ENCODE assay signal across 8 cellular contexts in genomic region chr19:4067396-4068057, GRCh38. TPM values are rescaled to one million over a fixed set of nuclear protein-coding genes. Genes with fewer than 3 reads are reported as not detected.
DNase-seq lines count a peak whose midpoint lies in the region; ATAC-seq and TF ChIP-seq lines count a peak whose summit lies in the region.

No MANE protein-coding gene starts in this region.

- H3K4me1 ChIP-seq in prostate gland (replicated peaks) = peaks cover 19% of the 10 kb centered on the region

- 1% methylated on average over 47 of the region's 58 CpGs for WGBS in prostate gland

- TF ChIP-seq CTCF in prostate gland (IDR thresholded peaks at IDR 0.05) = no peak

- intact Hi-C loops in activated CD4-positive, alpha-beta memory T cell treated with anti-CD3 and anti-CD28 coated beads for 36 hours (cut with micrococcal nuclease) = loop anchor here (2.0 to 10.0 kb wide), 5 partner anchors 37 to 493 kb away; partner anchors contain the start of genes APBA3, CHAF1A, HMG20B and MRPL54
- intact Hi-C loops in prostate gland (cut with DNase I) (no loop called here), posterior vena cava (cut with DNase I) (no loop called here)

- CTCF ChIA-PET in activated CD4-positive, alpha-beta memory T cell treated with anti-CD3 and anti-CD28 coated beads for 36 hours (lab: Charles Lee) = no interaction called here

- H3K27me3 Mint-ChIP-seq in activated CD4-positive, alpha-beta memory T cell treated with anti-CD3 and anti-CD28 coated beads for 36 hours = no peaks in the 10 kb centered on the region

- no peaks in the 10 kb centered on the region for H3K27me3 ChIP-seq in prostate gland (replicated peaks; ENCODE audit: insufficient read depth)

- no peaks in the 10 kb centered on the region for H3K36me3 ChIP-seq in prostate gland

- H3K4me3 Mint-ChIP-seq in activated CD4-positive, alpha-beta memory T cell treated with anti-CD3 and anti-CD28 coated beads for 36 hours = peak overlapping the region; percentile 71

- H3K36me3 Mint-ChIP-seq in activated CD4-positive, alpha-beta memory T cell treated with anti-CD3 and anti-CD28 coated beads for 36 hours = peaks cover 5% of the 10 kb centered on the region

- peaks cover 31% of the 10 kb centered on the region for H3K4me1 Mint-ChIP-seq in activated CD4-positive, alpha-beta memory T cell treated with anti-CD3 and anti-CD28 coated beads for 36 hours (ENCODE audit: low read depth)

- no peaks in the 10 kb centered on the region for H3K9me3 ChIP-seq in prostate gland

- H3K4me3 ChIP-seq in prostate gland = peak overlapping the region; percentile 99 to 100

- no peak for ATAC-seq in HG03045 (IDR thresholded peaks at IDR 0.05; ENCODE audit: unreplicated experiment)

- DNase-seq in activated T-cell treated with anti-CD3 and anti-CD28 coated beads for 1 hour (ENCODE audit: low read depth) = peak; percentile 45
- DNase-seq in activated T-cell treated with anti-CD3 and anti-CD28 coated beads for 4 hours = no peak
- no peak for DNase-seq in activated CD4-positive, alpha-beta memory T cell treated with anti-CD3 and anti-CD28 coated beads for 36 hours
- peak; percentile 40 for DNase-seq in globus pallidus (ENCODE audit: low spot score)
- no peak for DNase-seq in prostate gland (ENCODE audit: low spot score)
- no peak for DNase-seq in NCI-H2081 treated with DMSO at 0.1 percent for 48 hours (lab: John Stamatoyannopoulos, UW)
- DNase-seq in posterior vena cava (ENCODE audit: low spot score) = no peak

- POLR2A ChIA-PET in activated CD4-positive, alpha-beta memory T cell treated with anti-CD3 and anti-CD28 coated beads for 36 hours (lab: Charles Lee) = no interaction called here

- H3K27ac ChIP-seq in prostate gland = peak overlapping the region; percentile 91 to 99

- peak overlapping the region; percentile 69 for H3K27ac Mint-ChIP-seq in activated CD4-positive, alpha-beta memory T cell treated with anti-CD3 and anti-CD28 coated beads for 36 hours

- H3K9me3 Mint-ChIP-seq in activated CD4-positive, alpha-beta memory T cell treated with anti-CD3 and anti-CD28 coated beads for 36 hours = no peaks in the 10 kb centered on the region

- TF ChIP-seq POLR2A in prostate gland (IDR thresholded peaks at IDR 0.05) = peak; percentile 27

RNA-seq across cellular contexts. Expression of gene ZBTB7A, which starts 0.8 kb away (rescaled TPM):
- total RNA-seq in activated CD4-positive, alpha-beta memory T cell treated with anti-CD3 and anti-CD28 coated beads for 36 hours = 10 to 100 TPM; 31.0 to 32.5 TPM
- 10 to 100 TPM; 77.1 to 87.3 TPM for total RNA-seq in prostate gland
- total RNA-seq in posterior vena cava = 10 to 100 TPM; 41.8 to 50.6 TPM

RNA-seq across cellular contexts. Expression of gene MAP2K2, which starts 56.4 kb away (rescaled TPM):
- 100 to 1,000 TPM; 128 to 129 TPM for total RNA-seq in activated CD4-positive, alpha-beta memory T cell treated with anti-CD3 and anti-CD28 coated beads for 36 hours
- total RNA-seq in prostate gland = 100 to 1,000 TPM; 104 to 145 TPM
- 10 to 100 TPM; 82.8 to 88.4 TPM for total RNA-seq in posterior vena cava

RNA-seq across cellular contexts. Expression of gene PIAS4, which starts 60.0 kb away (rescaled TPM):
- total RNA-seq in activated CD4-positive, alpha-beta memory T cell treated with anti-CD3 and anti-CD28 coated beads for 36 hours = 10 to 100 TPM; 22.5 to 24.4 TPM
- total RNA-seq in prostate gland = 10 to 100 TPM; 25.3 to 70.0 TPM
- 10 to 100 TPM; 14.4 to 16.1 TPM for total RNA-seq in posterior vena cava

Comparison
In these comparisons a context has a peak if more than half of its experiments do, and no peak if none do; other contexts are left out.
1. DNase-seq: peak in activated T-cell treated with anti-CD3 and anti-CD28 coated beads for 1 hour (single experiment) and globus pallidus (single experiment); none in activated T-cell treated with anti-CD3 and anti-CD28 coated beads for 4 hours (single experiment), activated CD4-positive, alpha-beta memory T cell treated with anti-CD3 and anti-CD28 coated beads for 36 hours (single experiment), prostate gland (single experiment), NCI-H2081 treated with DMSO at 0.1 percent for 48 hours (single experiment) and posterior vena cava (single experiment).